22 cellular contexts compared by ENCODE assay signal in the genomic region with DNA sequence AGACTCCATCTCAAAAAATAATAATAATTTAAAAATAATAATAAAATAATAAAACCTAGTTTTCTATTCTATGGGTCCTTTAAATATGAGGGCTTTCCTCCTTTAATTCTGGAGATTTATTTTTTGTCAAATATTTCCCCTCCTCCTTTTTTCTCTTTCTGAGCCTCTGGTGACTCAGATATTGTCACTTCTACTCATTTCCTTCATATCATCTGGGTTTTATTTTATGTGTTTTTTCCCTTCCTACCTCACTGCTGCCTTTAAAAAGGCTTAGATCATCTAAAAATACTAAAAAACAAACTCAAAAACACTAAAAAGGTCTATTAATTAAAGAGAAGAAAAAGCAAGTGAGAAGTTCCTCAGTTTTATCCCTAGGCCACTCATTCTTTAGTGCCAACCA.
"Had no signal": no experiment of that assay in that cellular context is flagged by ENCODE, and none has a peak within 500 bp of the region (broad histone marks: within the 10 kb centered on the region; RNA-seq: fewer than 3 reads in every experiment).

No MANE protein-coding gene starts in this region.

- DNase-seq: activated CD4-positive, alpha-beta T cell treated with anti-CD3 and anti-CD28 coated beads for 1 hour; activated CD4-positive, alpha-beta T cell treated with anti-CD3 and anti-CD28 coated beads, Interleukin-2, amount 50 U/mL, for 4 hours; activated naive CD4-positive, alpha-beta T cell; adrenal gland; brain microvascular endothelial cell; caudate nucleus; effector CD8-positive, alpha-beta T cell; glutamatergic neuron; immature natural killer cell; lower lobe of right lung; naive thymus-derived CD4-positive, alpha-beta T cell; posterior cingulate gyrus; right lobe of liver; small intestine; stimulated activated CD4-positive, alpha-beta T cell treated with anti-CD3 and anti-CD28 coated beads, Interleukin-2, amount 100 ng/mL, for 24 hours; stimulated activated naive B cell treated with anti-CD40 and anti-IgM and Interleukin-4, amounts not matched to agents 10 μg/mL and 1 μg/mL and 100 μg/mL, for 72 hours; T-helper 1 cell; T-helper 9 cell had no signal

- H3K27ac Mint-ChIP-seq: activated T-helper 2 cell treated with anti-CD3 and anti-CD28 coated beads, Interferon-gamma antibody, Interleukin-2, Interleukin-4, amounts not matched to agents 10 μg/mL and 5 μg/mL and 100 μg/mL, durations not matched to agents 14 hours and 24 hours and 36 hours; dendritic cell treated with granulocyte-macrophage colony-stimulating factor and Interleukin-4, amounts not matched to agents 40 ng/mL and 50 ng/mL, for 4 days; immature natural killer cell; neural progenitor cell; stimulated activated naive B cell treated with anti-CD40 and anti-IgM and Interleukin-4, amounts not matched to agents 10 μg/mL and 1 μg/mL and 100 μg/mL, for 72 hours had no signal

- H3K9me3 Mint-ChIP-seq: activated T-helper 2 cell treated with anti-CD3 and anti-CD28 coated beads, Interferon-gamma antibody, Interleukin-2, Interleukin-4, amounts not matched to agents 10 μg/mL and 5 μg/mL and 100 μg/mL, durations not matched to agents 14 hours and 24 hours and 36 hours; dendritic cell treated with granulocyte-macrophage colony-stimulating factor and Interleukin-4, amounts not matched to agents 40 ng/mL and 50 ng/mL, for 4 days; immature natural killer cell; neural progenitor cell had no signal

- H3K36me3 Mint-ChIP-seq: immature natural killer cell, neural progenitor cell had no signal

- H3K27me3 Mint-ChIP-seq: dendritic cell treated with granulocyte-macrophage colony-stimulating factor and Interleukin-4, amounts not matched to agents 40 ng/mL and 50 ng/mL, for 4 days; stimulated activated naive B cell treated with anti-CD40 and anti-IgM and Interleukin-4, amounts not matched to agents 10 μg/mL and 1 μg/mL and 100 μg/mL, for 72 hours had no signal

- ATAC-seq: left lobe of liver; lower lobe of right lung; naive thymus-derived CD4-positive, alpha-beta T cell; right lobe of liver; stimulated activated naive B cell treated with anti-CD40 and anti-IgM and Interleukin-4, amounts not matched to agents 10 μg/mL and 1 μg/mL and 100 μg/mL, for 72 hours had no signal

- H3K4me1 Mint-ChIP-seq: immature natural killer cell had no signal

- H3K4me3 Mint-ChIP-seq: dendritic cell treated with granulocyte-macrophage colony-stimulating factor and Interleukin-4, amounts not matched to agents 40 ng/mL and 50 ng/mL, for 4 days; immature natural killer cell; naive thymus-derived CD4-positive, alpha-beta T cell; neural progenitor cell; stimulated activated naive B cell treated with anti-CD40 and anti-IgM and Interleukin-4, amounts not matched to agents 10 μg/mL and 1 μg/mL and 100 μg/mL, for 72 hours had no signal
